6 cellular contexts compared by ENCODE assay signal in genomic region chr4:663438-664428, GRCh38. TPM values are rescaled to one million over a fixed set of nuclear protein-coding genes. Genes with fewer than 3 reads are reported as not detected.
DNase-seq lines count a peak whose midpoint lies in the region; ATAC-seq, FAIRE-seq and TF ChIP-seq lines count a peak whose summit lies in the region.

No MANE protein-coding gene starts in this region.

- H4K20me1 ChIP-seq in DND-41 (ENCODE audit: insufficient read depth, low read length) (peaks cover 9% of the 10 kb centered on the region), hepatocyte (ENCODE audit: insufficient read depth, poor library complexity, severe bottlenecking) (no peaks in the 10 kb centered on the region)

- H3K4me3 ChIP-seq in DND-41 (ENCODE audit: low read depth in 1 of 2, low read length in 2 of 2), result peak overlapping the region; percentile 85 to 92
- peak overlapping the region; percentile 86 for H3K4me3 ChIP-seq in hepatocyte

- peaks cover 27% of the 10 kb centered on the region for H3K36me3 ChIP-seq in DND-41 (ENCODE audit: insufficient read depth, low read length)
- no peaks in the 10 kb centered on the region for H3K36me3 ChIP-seq in hepatocyte (replicated peaks; ENCODE audit: insufficient read depth, low read depth)

- DNase-seq in DND-41 (peak; percentile 91), hepatocyte (ENCODE audit: low spot score) (peak; percentile 82), HTR-8/SVneo (ENCODE audit: insufficient read length, low spot score) (no peak)
- peak; percentile 34 to 68 for DNase-seq in activated CD8-positive, alpha-beta memory T cell treated with anti-CD3 and anti-CD28 coated beads for 1 hour (ENCODE audit: extremely low read depth in 1 of 2, low read depth in 1 of 2)
- peak; percentile 59 for DNase-seq in stimulated activated CD8-positive, alpha-beta memory T cell treated with anti-CD3 and anti-CD28 coated beads, Interleukin-12 subunit alpha, Interleukin-12 subunit beta, amount 100 ng/mL, for 1 hour (ENCODE audit: low read depth)

- H3K4me2 ChIP-seq in DND-41 (ENCODE audit: insufficient read depth, low read length) (peak overlapping the region; percentile 98), hepatocyte (peak overlapping the region; percentile 94)

- 9% methylated on average over 35 of the region's 80 CpGs for WGBS in hepatocyte (ENCODE audit: low lambda C conversion rate, missing lambda C conversion rate)

- H3K27me3 ChIP-seq in DND-41 (ENCODE audit: insufficient read depth, low read length, poor library complexity), result no peaks in the 10 kb centered on the region
- no peaks in the 10 kb centered on the region for H3K27me3 ChIP-seq in hepatocyte

- peak overlapping the region; percentile 100 for H3K9ac ChIP-seq in DND-41 (ENCODE audit: low read depth, low read length)

- H3K9me2 ChIP-seq in hepatocyte (replicated peaks; ENCODE audit: insufficient read depth), result no peaks in the 10 kb centered on the region

- peak overlapping the region; percentile 84 for H2AFZ ChIP-seq in DND-41 (ENCODE audit: low read depth, low read length)
- H2AFZ ChIP-seq in hepatocyte, result peak overlapping the region; percentile 92

- H3K27ac ChIP-seq in DND-41 (ENCODE audit: low read length) (peak overlapping the region; percentile 93), hepatocyte (peak overlapping the region; percentile 70)

- peak; percentile 87 for ATAC-seq in DND-41 (ENCODE audit: insufficient read depth, low read depth)
- ATAC-seq in HG03159 (IDR thresholded peaks at IDR 0.05; ENCODE audit: unreplicated experiment), result peak; percentile 55

- H3K9me3 ChIP-seq in DND-41 (ENCODE audit: insufficient read depth, low read length, severe bottlenecking) (no peaks in the 10 kb centered on the region), hepatocyte (ENCODE audit: low read depth) (no peaks in the 10 kb centered on the region)

- no peak for FAIRE-seq in HTR-8/SVneo (lab: Jason Lieb, UNC)

- H3K4me1 ChIP-seq in DND-41 (ENCODE audit: insufficient read depth, low read length), result peaks cover 36% of the 10 kb centered on the region
- peaks cover 12% of the 10 kb centered on the region for H3K4me1 ChIP-seq in hepatocyte (ENCODE audit: insufficient read depth)

- peaks cover 32% of the 10 kb centered on the region for H3K79me2 ChIP-seq in DND-41 (ENCODE audit: insufficient read depth, low read length)
- peaks cover 2% of the 10 kb centered on the region for H3K79me2 ChIP-seq in hepatocyte

- TF ChIP-seq CTCF in DND-41 (IDR thresholded peaks at IDR 0.05; ENCODE audit: borderline replicate concordance, extremely low read depth, low read length, poor library complexity, severe bottlenecking) (peak; percentile 44), hepatocyte (IDR thresholded peaks at IDR 0.05; ENCODE audit: poor library complexity) (peak; percentile 31)

RNA-seq across cellular contexts. Expression of gene ATP5ME, which starts 10.3 kb away (rescaled TPM):
- 83.8 and 143 TPM in 2 replicates for total RNA-seq in hepatocyte
- 641 and 669 TPM in 2 replicates for polyA plus RNA-seq in hepatocyte

RNA-seq across cellular contexts. Expression of gene MYL5, which starts 10.6 kb away (rescaled TPM):
- total RNA-seq in hepatocyte, result 8.9 and 12.6 TPM in 2 replicates
- polyA plus RNA-seq in hepatocyte, result 25.1 and 33.7 TPM in 2 replicates

RNA-seq across cellular contexts. Expression of gene SLC49A3, which starts 25.2 kb away (rescaled TPM):
- 8.5 and 12.2 TPM in 2 replicates for total RNA-seq in hepatocyte
- 12.8 and 19.8 TPM in 2 replicates for polyA plus RNA-seq in hepatocyte

RNA-seq across cellular contexts. Expression of gene PDE6B, which starts 38.4 kb away (rescaled TPM):
- 17.3 and 29.5 TPM in 2 replicates for total RNA-seq in hepatocyte
- polyA plus RNA-seq in hepatocyte, result 24.1 and 26.1 TPM in 2 replicates

RNA-seq across cellular contexts. Expression of gene PCGF3, which starts 41.9 kb away (rescaled TPM):
- total RNA-seq in hepatocyte, result 43.5 and 43.9 TPM in 2 replicates
- 21.5 and 21.8 TPM in 2 replicates for polyA plus RNA-seq in hepatocyte
